Comparison of ENCODE assay signal across 11 cellular contexts in the genomic region with DNA sequence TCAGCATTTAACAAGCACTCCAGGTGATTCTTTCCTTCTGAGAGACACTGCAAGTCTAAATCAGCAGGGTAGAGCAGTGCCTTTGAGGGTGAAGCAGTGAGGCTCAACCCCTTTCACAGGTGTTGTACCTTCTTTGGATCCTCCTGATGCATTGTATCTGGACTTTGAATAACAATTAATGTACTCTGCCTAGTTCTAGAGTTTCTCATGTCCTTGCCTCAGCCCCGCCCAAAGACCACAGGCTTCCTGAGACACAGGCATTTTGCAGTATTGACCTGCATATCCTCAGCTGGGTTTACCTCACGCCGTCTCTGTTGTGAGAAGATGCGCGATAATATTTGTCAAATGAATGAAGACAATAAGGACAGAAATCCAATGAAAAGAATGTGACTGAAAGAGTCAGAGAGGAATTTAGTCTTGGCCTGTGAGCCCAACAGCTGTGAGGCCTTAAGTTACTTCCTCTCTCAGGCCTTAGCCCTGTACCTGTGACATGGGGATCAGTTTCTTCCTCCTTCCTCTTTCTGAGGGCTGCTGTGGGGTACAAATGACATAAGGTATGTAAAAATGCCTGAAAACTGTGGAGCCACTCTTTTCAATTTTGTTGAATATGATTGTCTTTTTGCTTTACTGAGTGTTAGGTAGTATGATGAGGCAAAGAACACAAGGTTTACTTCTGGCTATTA. TPM values are rescaled to one million over a fixed set of nuclear protein-coding genes. Genes with fewer than 3 reads are reported as not detected.
DNase-seq lines count a peak whose midpoint lies in the region; ATAC-seq lines count a peak whose summit lies in the region.
"Had no signal": no experiment of that assay in that cellular context is flagged by ENCODE, and none has a peak within 500 bp of the region (broad histone marks: within the 10 kb centered on the region; RNA-seq: fewer than 3 reads in every experiment).

No MANE protein-coding gene starts in this region.

- H3K9me3 ChIP-seq in CD4-positive, CD25-positive, alpha-beta regulatory T cell (ENCODE audit: control insufficient read depth in 2 of 2, low read length in 2 of 2): no peaks in the 10 kb centered on the region
- no peaks in the 10 kb centered on the region for H3K9me3 ChIP-seq in Karpas-422 (ENCODE audit: low read length)
- H3K9me3 ChIP-seq: right lobe of liver, testis had no signal

- peaks cover 15% of the 10 kb centered on the region for H3K36me3 ChIP-seq in CD4-positive, CD25-positive, alpha-beta regulatory T cell (ENCODE audit: control insufficient read depth, insufficient read depth, low read length)
- no peaks in the 10 kb centered on the region; the same call in 1 of the 2 replicates for H3K36me3 ChIP-seq in Karpas-422 (ENCODE audit: insufficient read depth, low read length)
- H3K36me3 ChIP-seq: right lobe of liver had no signal

- peak overlapping the region; percentile 49 for H3K4me3 ChIP-seq in CD4-positive, CD25-positive, alpha-beta regulatory T cell (ENCODE audit: low read depth, low read length)
- no peak overlapping the region for H3K4me3 ChIP-seq in Karpas-422 (ENCODE audit: low read length)
- H3K4me3 ChIP-seq: right lobe of liver, testis had no signal

- H2AFZ ChIP-seq in Karpas-422 (ENCODE audit: low read length): no peak overlapping the region

- peak overlapping the region; percentile 75 to 89 (median 87) for H3K27ac Mint-ChIP-seq in CD4-positive, CD25-positive, alpha-beta regulatory T cell
- peak overlapping the region; percentile 85 for H3K27ac Mint-ChIP-seq in activated naive CD4-positive, alpha-beta T cell treated with anti-CD3 and anti-CD28 coated beads, Interleukin-2, amount 10 ng/mL, durations not matched to agents 7 days and 5 days

- no peaks in the 10 kb centered on the region for H3K9me3 Mint-ChIP-seq in CD4-positive, CD25-positive, alpha-beta regulatory T cell
- H3K9me3 Mint-ChIP-seq in activated naive CD4-positive, alpha-beta T cell treated with anti-CD3 and anti-CD28 coated beads, Interleukin-2, amount 10 ng/mL, durations not matched to agents 7 days and 5 days: peaks cover 6% of the 10 kb centered on the region

- H3K27me3 Mint-ChIP-seq in CD4-positive, CD25-positive, alpha-beta regulatory T cell: no peaks in the 10 kb centered on the region
- no peaks in the 10 kb centered on the region for H3K27me3 Mint-ChIP-seq in activated naive CD4-positive, alpha-beta T cell treated with anti-CD3 and anti-CD28 coated beads, Interleukin-2, amount 10 ng/mL, durations not matched to agents 7 days and 5 days

- no peaks in the 10 kb centered on the region for H4K20me1 ChIP-seq in Karpas-422 (ENCODE audit: insufficient read depth, low read depth, low read length)

- no peaks in the 10 kb centered on the region for H3K27me3 ChIP-seq in CD4-positive, CD25-positive, alpha-beta regulatory T cell (ENCODE audit: control insufficient read depth, insufficient read depth, low read length)
- no peaks in the 10 kb centered on the region for H3K27me3 ChIP-seq in Karpas-422 (ENCODE audit: low read length)
- H3K27me3 ChIP-seq: right lobe of liver, testis had no signal

- H3K9ac ChIP-seq in Karpas-422 (ENCODE audit: low read length): no peak overlapping the region

- H3K27ac ChIP-seq in CD4-positive, CD25-positive, alpha-beta regulatory T cell (ENCODE audit: insufficient read depth, low read length, poor library complexity, severe bottlenecking): peak overlapping the region; percentile 78
- H3K27ac ChIP-seq in Karpas-422 (ENCODE audit: low read length): peak overlapping the region; percentile 76
- H3K27ac ChIP-seq: right lobe of liver, testis had no signal

- peaks cover 21 to 49% (median 35%) of the 10 kb centered on the region in 4 donors for H3K4me1 Mint-ChIP-seq in CD4-positive, CD25-positive, alpha-beta regulatory T cell
- peaks cover 42% of the 10 kb centered on the region for H3K4me1 Mint-ChIP-seq in activated naive CD4-positive, alpha-beta T cell treated with anti-CD3 and anti-CD28 coated beads, Interleukin-2, amount 10 ng/mL, durations not matched to agents 7 days and 5 days

- H3K4me1 ChIP-seq in CD4-positive, CD25-positive, alpha-beta regulatory T cell (ENCODE audit: control insufficient read depth, insufficient read depth, low read length, poor library complexity, severe bottlenecking): peaks cover 29% of the 10 kb centered on the region
- peaks cover 17% of the 10 kb centered on the region for H3K4me1 ChIP-seq in Karpas-422 (ENCODE audit: low read length)
- H3K4me1 ChIP-seq: testis had no signal

- peak in 2 of 3 donors; percentile 26 to 54 for DNase-seq in CD4-positive, CD25-positive, alpha-beta regulatory T cell
- DNase-seq in Karpas-422: peak; percentile 78
- peak; percentile 33 for DNase-seq in activated naive CD4-positive, alpha-beta T cell treated with anti-CD3 and anti-CD28 coated beads, Interleukin-2, amount 10 ng/mL, durations not matched to agents 7 days and 5 days
- no peak for DNase-seq in stimulated activated CD4-positive, alpha-beta T cell treated with anti-CD3 and anti-CD28 coated beads, Interleukin-4, amount 100 ng/mL, for 1 hour
- DNase-seq in NCI-H128 (lab: John Stamatoyannopoulos, UW; ENCODE audit: unreplicated experiment): no peak
- no peak for DNase-seq in COR-L47 (lab: John Stamatoyannopoulos, UW)
- DNase-seq: H7, right lobe of liver, testis had no signal

- peaks cover 9% of the 10 kb centered on the region for H3K36me3 Mint-ChIP-seq in CD4-positive, CD25-positive, alpha-beta regulatory T cell
- H3K36me3 Mint-ChIP-seq in activated naive CD4-positive, alpha-beta T cell treated with anti-CD3 and anti-CD28 coated beads, Interleukin-2, amount 10 ng/mL, durations not matched to agents 7 days and 5 days: peaks cover 43% of the 10 kb centered on the region

- ATAC-seq in CD4-positive, CD25-positive, alpha-beta regulatory T cell (ENCODE audit: low read depth in 2 of 2): peak; percentile 45 to 52
- ATAC-seq in GM19468 (IDR thresholded peaks at IDR 0.05; ENCODE audit: extremely low read depth, unreplicated experiment) (peak; percentile 43), HG03280 (IDR thresholded peaks at IDR 0.05; ENCODE audit: unreplicated experiment) (no peak)

- H3K79me2 ChIP-seq in Karpas-422 (ENCODE audit: low read length): no peaks in the 10 kb centered on the region

- H3K9me2 ChIP-seq in Karpas-422 (replicated peaks; ENCODE audit: insufficient read depth, low read length): no peaks in the 10 kb centered on the region

- H3K4me2 ChIP-seq in Karpas-422 (ENCODE audit: low read depth, low read length, poor library complexity, severe bottlenecking): peak overlapping the region; percentile 20

- H3K4me3 Mint-ChIP-seq in CD4-positive, CD25-positive, alpha-beta regulatory T cell: peak overlapping the region in 3 of 4 donors; percentile 40 to 61 (median 51)
- no peak overlapping the region for H3K4me3 Mint-ChIP-seq in activated naive CD4-positive, alpha-beta T cell treated with anti-CD3 and anti-CD28 coated beads, Interleukin-2, amount 10 ng/mL, durations not matched to agents 7 days and 5 days

- CTCF ChIA-PET in activated naive CD4-positive, alpha-beta T cell treated with anti-CD3 and anti-CD28 coated beads, Interleukin-2, amount 10 ng/mL, durations not matched to agents 7 days and 5 days (lab: Charles Lee): no interaction called here

RNA-seq across cellular contexts. Expression of gene WIPF1, which starts 43.7 kb away (rescaled TPM):
- total RNA-seq in CD4-positive, CD25-positive, alpha-beta regulatory T cell: 473 TPM
- 100 to 1,000 TPM in 2 of 4 donors, 10 to 100 TPM in 2; 95.5 to 114 (median 105) TPM for polyA plus RNA-seq in CD4-positive, CD25-positive, alpha-beta regulatory T cell
- total RNA-seq in Karpas-422 (2014; rRNA removed; shearing (Covaris generic); ENCODE audit: low replicate concordance): 46.8 and 62.6 TPM in 2 replicates

Comparison
In these comparisons a context has a peak if more than half of its experiments do, and no peak if none do; other contexts are left out.
1. DNase-seq: peak in CD4-positive, CD25-positive, alpha-beta regulatory T cell (2 of 3), Karpas-422 (single experiment) and activated naive CD4-positive, alpha-beta T cell treated with anti-CD3 and anti-CD28 coated beads, Interleukin-2, amount 10 ng/mL, durations not matched to agents 7 days and 5 days (single experiment); none in stimulated activated CD4-positive, alpha-beta T cell treated with anti-CD3 and anti-CD28 coated beads, Interleukin-4, amount 100 ng/mL, for 1 hour (single experiment), NCI-H128 (single experiment) and COR-L47 (single experiment).